In the genomic region with DNA sequence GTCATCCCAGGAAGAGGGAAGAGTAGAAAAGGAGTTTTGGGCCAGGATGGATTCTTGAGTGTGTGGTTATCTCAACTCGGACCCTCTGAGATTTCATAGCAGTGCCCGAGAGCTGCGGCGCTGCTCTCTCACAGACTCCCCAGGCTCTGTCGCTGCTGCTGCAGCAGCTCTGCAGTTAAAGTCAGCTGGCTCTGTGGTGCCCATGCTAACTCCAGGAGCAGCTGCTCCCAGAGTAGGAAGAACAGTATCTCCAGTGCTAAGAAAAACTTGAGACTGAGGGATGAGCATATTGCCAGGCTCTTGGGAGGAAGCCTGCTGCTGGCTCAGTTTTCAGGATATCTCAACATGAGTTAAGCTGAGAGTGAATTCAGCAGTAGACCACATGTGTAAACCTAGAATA, we compare ENCODE assay signal across 39 cellular contexts. TPM values are rescaled to one million over a fixed set of nuclear protein-coding genes. Genes with fewer than 3 reads are reported as not detected.
"Had no signal": no experiment of that assay in that cellular context is flagged by ENCODE, and none has a peak within 500 bp of the region (broad histone marks: within the 10 kb centered on the region; RNA-seq: fewer than 3 reads in every experiment).

No MANE protein-coding gene starts in this region.

- H3K4me3 ChIP-seq: adrenal gland, body of pancreas, breast epithelium had no signal

- H3K9me3 ChIP-seq: adrenal gland, body of pancreas, breast epithelium had no signal

- H3K27me3 ChIP-seq: adrenal gland, body of pancreas, brain microvascular endothelial cell had no signal

- H3K4me1 ChIP-seq: adrenal gland, body of pancreas, breast epithelium had no signal

- ATAC-seq: activated CD4-positive, alpha-beta T cell treated with anti-CD3 and anti-CD28 coated beads for 36 hours; activated CD4-positive, CD25-positive, alpha-beta regulatory T cell treated with anti-CD3 and anti-CD28 coated beads, Interleukin-2, amount 50 U/mL, for 24 hours; activated CD8-positive, alpha-beta T cell treated with anti-CD3 and anti-CD28 coated beads for 36 hours; activated naive CD4-positive, alpha-beta T cell treated with anti-CD3 and anti-CD28 coated beads, Interleukin-2, amount 50 U/mL, for 72 hours; activated T-cell treated with anti-CD3 and anti-CD28 coated beads, Interleukin-2, amount 50 U/mL, for 4 hours; activated T-cell treated with anti-CD3 and anti-CD28 coated beads, Interleukin-2, amount 50 U/mL, for 72 hours; activated T-helper 17 cell treated with anti-CD3 and anti-CD28 coated beads, Interleukin-2, amount 50 U/mL, for 72 hours; body of pancreas; WTC11 had no signal

- DNase-seq: activated CD4-positive, alpha-beta memory T cell treated with anti-CD3 and anti-CD28 coated beads for 36 hours; activated CD4-positive, alpha-beta T cell treated with anti-CD3 and anti-CD28 coated beads for 1 hour; activated CD4-positive, alpha-beta T cell treated with anti-CD3 and anti-CD28 coated beads for 36 hours; activated CD4-positive, alpha-beta T cell treated with anti-CD3 and anti-CD28 coated beads, Interleukin-2, amount 10 ng/mL, durations not matched to agents 24 days and 14 days; activated CD4-positive, alpha-beta T cell treated with anti-CD3 and anti-CD28 coated beads, Interleukin-2, amount 50 U/mL, for 1 hour; activated CD4-positive, alpha-beta T cell treated with anti-CD3 and anti-CD28 coated beads, Interleukin-2, amount 50 U/mL, for 4 hours; activated CD4-positive, CD25-positive, alpha-beta regulatory T cell; activated CD8-positive, alpha-beta memory T cell treated with anti-CD3 and anti-CD28 coated beads, Interleukin-2, amount 50 U/mL, for 4 hours; activated CD8-positive, alpha-beta T cell treated with anti-CD3 and anti-CD28 coated beads for 36 hours; activated effector memory CD4-positive, alpha-beta T cell treated with anti-CD3 and anti-CD28 coated beads, Interleukin-2, amount 50 U/mL, for 16 hours; activated gamma-delta T cell treated with Interleukin-2 at 50 U/mL for 16 hours; activated naive CD4-positive, alpha-beta T cell; activated naive CD4-positive, alpha-beta T cell treated with anti-CD3 and anti-CD28 coated beads for 36 hours; activated naive CD4-positive, alpha-beta T cell treated with anti-CD3 and anti-CD28 coated beads, Interleukin-2, amount 50 U/mL, for 16 hours; activated naive CD8-positive, alpha-beta T cell treated with anti-CD3 and anti-CD28 coated beads for 36 hours; activated T-cell treated with anti-CD3 and anti-CD28 coated beads for 4 hours; activated T-cell treated with anti-CD3 and anti-CD28 coated beads, Interleukin-2, amount 50 U/mL, for 1 hour; activated T-cell treated with anti-CD3 and anti-CD28 coated beads, Interleukin-2, amount 50 U/mL, for 4 hours; activated T-cell treated with anti-CD3 and anti-CD28 coated beads, Interleukin-2, amount 50 U/mL, for 72 hours; adrenal gland; amniotic stem cell; aorta; body of pancreas; brain microvascular endothelial cell; central memory CD4-positive, alpha-beta T cell; SW 1271; T-helper 1 cell; T-helper 2 cell; T-helper 9 cell; WERI-Rb-1 had no signal

- H3K36me3 ChIP-seq: adrenal gland, brain microvascular endothelial cell, breast epithelium, WERI-Rb-1 had no signal

- H3K27ac ChIP-seq: adrenal gland, body of pancreas, brain microvascular endothelial cell, breast epithelium, WERI-Rb-1 had no signal

RNA-seq across cellular contexts. Expression of a gene that starts 4.4 kb away (rescaled TPM):
- total RNA-seq: activated CD4-positive, alpha-beta memory T cell treated with anti-CD3 and anti-CD28 coated beads for 36 hours; activated CD4-positive, alpha-beta T cell treated with anti-CD3 and anti-CD28 coated beads for 36 hours; activated CD4-positive, alpha-beta T cell treated with anti-CD3 and anti-CD28 coated beads, Interleukin-2, amount 10 ng/mL, durations not matched to agents 24 days and 14 days; activated CD8-positive, alpha-beta memory T cell treated with anti-CD3 and anti-CD28 coated beads for 36 hours; activated CD8-positive, alpha-beta T cell treated with anti-CD3 and anti-CD28 coated beads for 36 hours; activated naive CD4-positive, alpha-beta T cell treated with anti-CD3 and anti-CD28 coated beads for 36 hours; activated naive CD4-positive, alpha-beta T cell treated with anti-CD3 and anti-CD28 coated beads, Interleukin-2, amount 50 U/mL, for 72 hours; activated naive CD8-positive, alpha-beta T cell treated with anti-CD3 and anti-CD28 coated beads for 36 hours; activated T-cell treated with anti-CD3 and anti-CD28 coated beads, Interleukin-2, amount 50 U/mL, for 4 hours; activated T-cell treated with anti-CD3 and anti-CD28 coated beads, Interleukin-2, amount 50 U/mL, for 72 hours; activated T-helper 1 cell treated with anti-CD3 and anti-CD28 coated beads, Interleukin-12 subunit alpha, Interleukin-12 subunit beta, Interleukin-2, Interleukin-4 antibody, amounts not matched to agents 30 ng/mL and 10 ng/mL and 1 ng/mL, durations not matched to agents 14 hours and 24 hours and 36 hours; activated T-helper 17 cell treated with anti-CD3 and anti-CD28 coated beads, Interleukin-2, amount 50 U/mL, for 72 hours; adrenal gland; aorta; astrocyte; body of pancreas; breast epithelium; cardiac septum; WTC11 had no signal
- polyA plus RNA-seq: adrenal gland, aorta had no signal

RNA-seq across cellular contexts. Expression of a gene that starts 7.5 kb away (rescaled TPM):
- total RNA-seq: activated CD4-positive, alpha-beta memory T cell treated with anti-CD3 and anti-CD28 coated beads for 36 hours; activated CD4-positive, alpha-beta T cell treated with anti-CD3 and anti-CD28 coated beads for 36 hours; activated CD4-positive, alpha-beta T cell treated with anti-CD3 and anti-CD28 coated beads, Interleukin-2, amount 10 ng/mL, durations not matched to agents 24 days and 14 days; activated CD8-positive, alpha-beta memory T cell treated with anti-CD3 and anti-CD28 coated beads for 36 hours; activated CD8-positive, alpha-beta T cell treated with anti-CD3 and anti-CD28 coated beads for 36 hours; activated naive CD4-positive, alpha-beta T cell treated with anti-CD3 and anti-CD28 coated beads for 36 hours; activated naive CD4-positive, alpha-beta T cell treated with anti-CD3 and anti-CD28 coated beads, Interleukin-2, amount 50 U/mL, for 72 hours; activated naive CD8-positive, alpha-beta T cell treated with anti-CD3 and anti-CD28 coated beads for 36 hours; activated T-cell treated with anti-CD3 and anti-CD28 coated beads, Interleukin-2, amount 50 U/mL, for 4 hours; activated T-cell treated with anti-CD3 and anti-CD28 coated beads, Interleukin-2, amount 50 U/mL, for 72 hours; activated T-helper 1 cell treated with anti-CD3 and anti-CD28 coated beads, Interleukin-12 subunit alpha, Interleukin-12 subunit beta, Interleukin-2, Interleukin-4 antibody, amounts not matched to agents 30 ng/mL and 10 ng/mL and 1 ng/mL, durations not matched to agents 14 hours and 24 hours and 36 hours; activated T-helper 17 cell treated with anti-CD3 and anti-CD28 coated beads, Interleukin-2, amount 50 U/mL, for 72 hours; adrenal gland; aorta; astrocyte; body of pancreas; breast epithelium; cardiac septum; WTC11 had no signal
- polyA plus RNA-seq: adrenal gland, aorta had no signal

RNA-seq across cellular contexts. Expression of a gene that starts 18.3 kb away (rescaled TPM):
- total RNA-seq: activated CD4-positive, alpha-beta memory T cell treated with anti-CD3 and anti-CD28 coated beads for 36 hours; activated CD4-positive, alpha-beta T cell treated with anti-CD3 and anti-CD28 coated beads for 36 hours; activated CD4-positive, alpha-beta T cell treated with anti-CD3 and anti-CD28 coated beads, Interleukin-2, amount 10 ng/mL, durations not matched to agents 24 days and 14 days; activated CD8-positive, alpha-beta memory T cell treated with anti-CD3 and anti-CD28 coated beads for 36 hours; activated CD8-positive, alpha-beta T cell treated with anti-CD3 and anti-CD28 coated beads for 36 hours; activated naive CD4-positive, alpha-beta T cell treated with anti-CD3 and anti-CD28 coated beads for 36 hours; activated naive CD4-positive, alpha-beta T cell treated with anti-CD3 and anti-CD28 coated beads, Interleukin-2, amount 50 U/mL, for 72 hours; activated naive CD8-positive, alpha-beta T cell treated with anti-CD3 and anti-CD28 coated beads for 36 hours; activated T-cell treated with anti-CD3 and anti-CD28 coated beads, Interleukin-2, amount 50 U/mL, for 4 hours; activated T-cell treated with anti-CD3 and anti-CD28 coated beads, Interleukin-2, amount 50 U/mL, for 72 hours; activated T-helper 1 cell treated with anti-CD3 and anti-CD28 coated beads, Interleukin-12 subunit alpha, Interleukin-12 subunit beta, Interleukin-2, Interleukin-4 antibody, amounts not matched to agents 30 ng/mL and 10 ng/mL and 1 ng/mL, durations not matched to agents 14 hours and 24 hours and 36 hours; activated T-helper 17 cell treated with anti-CD3 and anti-CD28 coated beads, Interleukin-2, amount 50 U/mL, for 72 hours; adrenal gland; aorta; astrocyte; body of pancreas; breast epithelium; cardiac septum; WTC11 had no signal
- polyA plus RNA-seq: adrenal gland, aorta had no signal

RNA-seq across cellular contexts. Expression of a gene that starts 30.5 kb away (rescaled TPM):
- total RNA-seq: activated CD4-positive, alpha-beta memory T cell treated with anti-CD3 and anti-CD28 coated beads for 36 hours; activated CD4-positive, alpha-beta T cell treated with anti-CD3 and anti-CD28 coated beads for 36 hours; activated CD4-positive, alpha-beta T cell treated with anti-CD3 and anti-CD28 coated beads, Interleukin-2, amount 10 ng/mL, durations not matched to agents 24 days and 14 days; activated CD8-positive, alpha-beta memory T cell treated with anti-CD3 and anti-CD28 coated beads for 36 hours; activated CD8-positive, alpha-beta T cell treated with anti-CD3 and anti-CD28 coated beads for 36 hours; activated naive CD4-positive, alpha-beta T cell treated with anti-CD3 and anti-CD28 coated beads for 36 hours; activated naive CD4-positive, alpha-beta T cell treated with anti-CD3 and anti-CD28 coated beads, Interleukin-2, amount 50 U/mL, for 72 hours; activated naive CD8-positive, alpha-beta T cell treated with anti-CD3 and anti-CD28 coated beads for 36 hours; activated T-cell treated with anti-CD3 and anti-CD28 coated beads, Interleukin-2, amount 50 U/mL, for 4 hours; activated T-cell treated with anti-CD3 and anti-CD28 coated beads, Interleukin-2, amount 50 U/mL, for 72 hours; activated T-helper 1 cell treated with anti-CD3 and anti-CD28 coated beads, Interleukin-12 subunit alpha, Interleukin-12 subunit beta, Interleukin-2, Interleukin-4 antibody, amounts not matched to agents 30 ng/mL and 10 ng/mL and 1 ng/mL, durations not matched to agents 14 hours and 24 hours and 36 hours; activated T-helper 17 cell treated with anti-CD3 and anti-CD28 coated beads, Interleukin-2, amount 50 U/mL, for 72 hours; adrenal gland; aorta; astrocyte; body of pancreas; breast epithelium; cardiac septum; WTC11 had no signal
- polyA plus RNA-seq: adrenal gland, aorta had no signal

RNA-seq across cellular contexts. Expression of a gene that starts 40.3 kb away (rescaled TPM):
- total RNA-seq: activated CD4-positive, alpha-beta memory T cell treated with anti-CD3 and anti-CD28 coated beads for 36 hours; activated CD4-positive, alpha-beta T cell treated with anti-CD3 and anti-CD28 coated beads for 36 hours; activated CD4-positive, alpha-beta T cell treated with anti-CD3 and anti-CD28 coated beads, Interleukin-2, amount 10 ng/mL, durations not matched to agents 24 days and 14 days; activated CD8-positive, alpha-beta memory T cell treated with anti-CD3 and anti-CD28 coated beads for 36 hours; activated CD8-positive, alpha-beta T cell treated with anti-CD3 and anti-CD28 coated beads for 36 hours; activated naive CD4-positive, alpha-beta T cell treated with anti-CD3 and anti-CD28 coated beads for 36 hours; activated naive CD4-positive, alpha-beta T cell treated with anti-CD3 and anti-CD28 coated beads, Interleukin-2, amount 50 U/mL, for 72 hours; activated naive CD8-positive, alpha-beta T cell treated with anti-CD3 and anti-CD28 coated beads for 36 hours; activated T-cell treated with anti-CD3 and anti-CD28 coated beads, Interleukin-2, amount 50 U/mL, for 4 hours; activated T-cell treated with anti-CD3 and anti-CD28 coated beads, Interleukin-2, amount 50 U/mL, for 72 hours; activated T-helper 1 cell treated with anti-CD3 and anti-CD28 coated beads, Interleukin-12 subunit alpha, Interleukin-12 subunit beta, Interleukin-2, Interleukin-4 antibody, amounts not matched to agents 30 ng/mL and 10 ng/mL and 1 ng/mL, durations not matched to agents 14 hours and 24 hours and 36 hours; activated T-helper 17 cell treated with anti-CD3 and anti-CD28 coated beads, Interleukin-2, amount 50 U/mL, for 72 hours; adrenal gland; aorta; astrocyte; body of pancreas; breast epithelium; cardiac septum; WTC11 had no signal
- polyA plus RNA-seq: adrenal gland, aorta had no signal
